Comparison of ENCODE assay signal across 22 cellular contexts in genomic region chr7:98307971-98308466, GRCh38. TPM values are rescaled to one million over a fixed set of nuclear protein-coding genes. Genes with fewer than 3 reads are reported as not detected.
DNase-seq lines count a peak whose midpoint lies in the region; ATAC-seq, FAIRE-seq and TF ChIP-seq lines count a peak whose summit lies in the region.
"Had no signal": no experiment of that assay in that cellular context is flagged by ENCODE, and none has a peak within 500 bp of the region (broad histone marks: within the 10 kb centered on the region; RNA-seq: fewer than 3 reads in every experiment).

No MANE protein-coding gene starts in this region.

- H4K91ac ChIP-seq in neuronal stem cell (ENCODE audit: low read depth, low read length, poor library complexity) = no peak overlapping the region

- no peak overlapping the region for H2BK120ac ChIP-seq in neuronal stem cell (ENCODE audit: low read depth, low read length)

- H2AFZ ChIP-seq in neuronal stem cell (ENCODE audit: low read length) = no peak overlapping the region
- H2AFZ ChIP-seq: GM23248 had no signal

- peak; percentile 49 for DNase-seq in ELF-1 (ENCODE audit: low read depth, low spot score)
- no peak for DNase-seq in bronchial epithelial cell (ENCODE audit: low read depth)
- no peak for DNase-seq in neuronal stem cell (ENCODE audit: low spot score)
- no peak for DNase-seq in urothelium cell line (ENCODE audit: low spot score)
- no peak for DNase-seq in middle frontal gyrus (ENCODE audit: extremely low spot score, low spot score)
- no peak for DNase-seq in stimulated activated CD4-positive, alpha-beta T cell treated with anti-CD3 and anti-CD28 coated beads, Interleukin-15, amount 100 ng/mL, for 24 hours
- DNase-seq: C1 segment of cervical spinal cord; CD4-positive, alpha-beta memory T cell; COR-L47; DMS153; DND-41; GDM1; GM23248; H7; HCEC 1CT had no signal

- peaks cover 3% of the 10 kb centered on the region for H3K79me1 ChIP-seq in neuronal stem cell (ENCODE audit: low read depth, low read length)

- H2BK5ac ChIP-seq in neuronal stem cell (ENCODE audit: low read length) = no peak overlapping the region

- no peak overlapping the region for H3K14ac ChIP-seq in neuronal stem cell (ENCODE audit: low read length)

- peak overlapping the region; percentile 6 for H3K23ac ChIP-seq in neuronal stem cell (ENCODE audit: low read depth, low read length, poor library complexity)

- no peak overlapping the region for H3K4ac ChIP-seq in neuronal stem cell (ENCODE audit: low read length)

- no peak overlapping the region for H2BK12ac ChIP-seq in neuronal stem cell (ENCODE audit: low read length)

- H3K4me3 ChIP-seq in BLaER1 (no peak overlapping the region), bronchial epithelial cell (ENCODE audit: low read depth, low read length) (no peak overlapping the region), neuronal stem cell (ENCODE audit: low read length in 2 of 2) (no peak overlapping the region)
- H3K4me3 ChIP-seq: GM12878, GM23248 had no signal

- no peaks in the 10 kb centered on the region for H3K27me3 ChIP-seq in BLaER1
- H3K27me3 ChIP-seq in bronchial epithelial cell (ENCODE audit: control insufficient read depth, insufficient read depth, low read length) = no peaks in the 10 kb centered on the region
- H3K27me3 ChIP-seq in neuronal stem cell (ENCODE audit: control insufficient read depth in 3 of 3, insufficient read depth in 3 of 3, low read depth in 1 of 3, low read length in 3 of 3) = no peaks in the 10 kb centered on the region

- no peaks in the 10 kb centered on the region for H4K20me1 ChIP-seq in BLaER1

- peak overlapping the region; percentile 37; the same call in 1 of the 2 replicates for H3K4me2 ChIP-seq in BLaER1
- H3K4me2 ChIP-seq in neuronal stem cell (ENCODE audit: insufficient read depth, low read length, poor library complexity, severe bottlenecking) = no peak overlapping the region

- ATAC-seq in GM19397 (IDR thresholded peaks at IDR 0.05; ENCODE audit: unreplicated experiment) = no peak
- ATAC-seq: GM12878 had no signal

- no peak overlapping the region for H3K27ac ChIP-seq in BLaER1
- no peak overlapping the region for H3K27ac ChIP-seq in neuronal stem cell (replicated peaks; ENCODE audit: low read length)
- H3K27ac ChIP-seq: 22Rv1, GM23248 had no signal

- TF ChIP-seq CTCF in bronchial epithelial cell (IDR thresholded peaks at IDR 0.05; ENCODE audit: insufficient read depth, low read length, severe bottlenecking) = no peak

- no peaks in the 10 kb centered on the region for H3K9me3 ChIP-seq in BLaER1
- no peaks in the 10 kb centered on the region for H3K9me3 ChIP-seq in neuronal stem cell (replicated peaks in 1 of 2; ENCODE audit: control insufficient read depth in 2 of 2, insufficient read depth in 1 of 2, low read depth in 1 of 2, low read length in 2 of 2)

- no peak overlapping the region for H3K9ac ChIP-seq in BLaER1
- H3K9ac ChIP-seq in neuronal stem cell (ENCODE audit: low read depth, low read length, poor library complexity) = no peak overlapping the region
- H3K9ac ChIP-seq: GM23248 had no signal

- H3K4me1 ChIP-seq in BLaER1 = peaks cover 42% of the 10 kb centered on the region
- peaks cover 0 to 5% of the 10 kb centered on the region in 2 donors for H3K4me1 ChIP-seq in neuronal stem cell (ENCODE audit: control insufficient read depth in 2 of 2, insufficient read depth in 1 of 2, low read depth in 1 of 2, low read length in 2 of 2)

- H3K18ac ChIP-seq in neuronal stem cell (ENCODE audit: low read length) = no peak overlapping the region

- no peak overlapping the region for H2AK5ac ChIP-seq in neuronal stem cell (ENCODE audit: low read depth, low read length)

- WGBS in neuronal stem cell (ENCODE audit: extremely low coverage in 2 of 2, insufficient read length in 2 of 2, insufficient replicate concordance in 1 of 2), 2 donors = no CpG with 5 or more reads among the region's 14 CpGs

- no peak overlapping the region for H2BK15ac ChIP-seq in neuronal stem cell (ENCODE audit: low read length)

- H3K36me3 ChIP-seq in BLaER1 = peaks cover 44% of the 10 kb centered on the region; the same call in 1 of the 2 replicates
- peaks cover 39% of the 10 kb centered on the region for H3K36me3 ChIP-seq in bronchial epithelial cell (ENCODE audit: control insufficient read depth, insufficient read depth, low read length)
- peaks cover 0 to 29% of the 10 kb centered on the region in 2 donors for H3K36me3 ChIP-seq in neuronal stem cell (replicated peaks in 1 of 2; ENCODE audit: control insufficient read depth in 2 of 2, insufficient read depth in 2 of 2, low read length in 2 of 2)

- H4K8ac ChIP-seq in neuronal stem cell (ENCODE audit: low read depth, low read length) = no peak overlapping the region

- FAIRE-seq in bronchial epithelial cell (lab: Jason Lieb, UNC) (peak; percentile 32), urothelium cell line (lab: Jason Lieb, UNC) (no peak)
- FAIRE-seq: A204.1, GM12878, GM18507, H1 had no signal

RNA-seq across cellular contexts. Expression of gene BRI3, which starts 26.5 kb away (rescaled TPM):
- total RNA-seq in bronchial epithelial cell = 53.7 and 64.0 TPM in 2 replicates
- polyA plus RNA-seq in neuronal stem cell (2013, experiment 1 of 2) = 197 TPM
- polyA plus RNA-seq in neuronal stem cell (2013, experiment 2 of 2) = 198 TPM

RNA-seq across cellular contexts. Expression of gene TECPR1, which starts 56.0 kb away (rescaled TPM):
- 8.2 and 12.4 TPM in 2 replicates for total RNA-seq in bronchial epithelial cell
- 7.3 TPM for polyA plus RNA-seq in neuronal stem cell (2013, experiment 1 of 2)
- polyA plus RNA-seq in neuronal stem cell (2013, experiment 2 of 2) = 7.5 TPM
